In genomic region chr5:148426514-148426913, GRCh38 we compare ENCODE assay signal across 25 cellular contexts. TPM values are rescaled to one million over a fixed set of nuclear protein-coding genes. Genes with fewer than 3 reads are reported as not detected.
A peak's percentile ranks its signal among the peaks of the same experiment; 100 is the strongest.
DNase-seq lines count a peak whose midpoint lies in the region; ATAC-seq and TF ChIP-seq lines count a peak whose summit lies in the region.
"Had no signal": no experiment of that assay in that cellular context is flagged by ENCODE, and none has a peak within 500 bp of the region (broad histone marks: within the 10 kb centered on the region; RNA-seq: fewer than 3 reads in every experiment).

No MANE protein-coding gene starts in this region.

- intact Hi-C loops in CD4-positive, alpha-beta T cell (cut with DNase I, micrococcal nuclease): no loop called here

- ATAC-seq in activated T-cell treated with anti-CD3 and anti-CD28 coated beads, Interleukin-2, amount 50 U/mL, for 72 hours (replicated peaks in 1 of 2): peak in 1 of 2 donors; percentile 41
- ATAC-seq in CD4-positive, alpha-beta T cell (ENCODE audit: poor library complexity): no peak
- ATAC-seq in naive thymus-derived CD8-positive, alpha-beta T cell: no peak
- no peak for ATAC-seq in GM19324 (IDR thresholded peaks at IDR 0.05; ENCODE audit: low FRiP score, unreplicated experiment)

- POLR2A ChIA-PET in CD4-positive, alpha-beta T cell (lab: Charles Lee): no interaction called here
- POLR2A ChIA-PET in naive thymus-derived CD8-positive, alpha-beta T cell (lab: Charles Lee): no interaction called here

- H3K4me3 Mint-ChIP-seq in activated T-cell treated with anti-CD3 and anti-CD28 coated beads, Interleukin-2, amount 50 U/mL, for 72 hours: no peak overlapping the region
- no peak overlapping the region for H3K4me3 Mint-ChIP-seq in CD4-positive, alpha-beta T cell
- no peak overlapping the region for H3K4me3 Mint-ChIP-seq in HFFc6
- no peak overlapping the region for H3K4me3 Mint-ChIP-seq in naive thymus-derived CD8-positive, alpha-beta T cell
- H3K4me3 Mint-ChIP-seq: GM23338 had no signal

- H3K9me3 Mint-ChIP-seq in activated T-cell treated with anti-CD3 and anti-CD28 coated beads, Interleukin-2, amount 50 U/mL, for 72 hours: no peaks in the 10 kb centered on the region
- no peaks in the 10 kb centered on the region for H3K9me3 Mint-ChIP-seq in CD4-positive, alpha-beta T cell
- H3K9me3 Mint-ChIP-seq in HFFc6: no peaks in the 10 kb centered on the region
- H3K9me3 Mint-ChIP-seq in naive thymus-derived CD8-positive, alpha-beta T cell: no peaks in the 10 kb centered on the region
- H3K9me3 Mint-ChIP-seq: GM23338 had no signal

- H3K27me3 ChIP-seq in CD4-positive, alpha-beta T cell (ENCODE audit: control insufficient read depth, insufficient read depth, low read length): no peaks in the 10 kb centered on the region
- H3K27me3 ChIP-seq: BLaER1, MG63 had no signal

- H3K27ac ChIP-seq in CD4-positive, alpha-beta T cell (ENCODE audit: low read depth, low read length): no peak overlapping the region
- H3K27ac ChIP-seq: BLaER1, SK-N-MC had no signal

- no peak for DNase-seq in activated T-cell treated with anti-CD3 and anti-CD28 coated beads, Interleukin-2, amount 50 U/mL, for 72 hours
- DNase-seq in activated T-cell treated with anti-CD3 and anti-CD28 coated beads for 4 hours: no peak
- no peak for DNase-seq in CD4-positive, alpha-beta T cell
- no peak for DNase-seq in HFFc6
- no peak for DNase-seq in naive thymus-derived CD8-positive, alpha-beta T cell
- no peak for DNase-seq in UCSD-AML1 (lab: John Stamatoyannopoulos, UW; ENCODE audit: unreplicated experiment)
- DNase-seq in NCI-H2171 treated with DMSO at 0.1 percent for 48 hours (lab: John Stamatoyannopoulos, UW): no peak
- DNase-seq: Calu3, DMS153, DND-41, KBM-7, MG63, NCI-H1105 treated with DMSO at 0.1 percent for 48 hours, NCI-H146, NCI-H1930, NCI-H2107, NCI-H446, NCI-H524 treated with DMSO at 0.1 percent for 48 hours, NCI-H774, SIG-M5 had no signal

- no peaks in the 10 kb centered on the region for H3K4me1 Mint-ChIP-seq in activated T-cell treated with anti-CD3 and anti-CD28 coated beads, Interleukin-2, amount 50 U/mL, for 72 hours (ENCODE audit: low read depth)
- H3K4me1 Mint-ChIP-seq in CD4-positive, alpha-beta T cell (ENCODE audit: low read depth): peaks cover 20% of the 10 kb centered on the region
- H3K4me1 Mint-ChIP-seq in HFFc6 (ENCODE audit: low read depth): peaks cover 23% of the 10 kb centered on the region
- peaks cover 10 to 34% (median 23%) of the 10 kb centered on the region in 4 donors for H3K4me1 Mint-ChIP-seq in naive thymus-derived CD8-positive, alpha-beta T cell
- H3K4me1 Mint-ChIP-seq: GM23338 had no signal

- CTCF ChIA-PET in CD4-positive, alpha-beta T cell (lab: Charles Lee): interaction anchor here (1.4 kb wide), 1 partner anchor 14 kb away, joined by 3 read pairs; no protein-coding TSS in a partner anchor

- no peaks in the 10 kb centered on the region for H3K27me3 Mint-ChIP-seq in activated T-cell treated with anti-CD3 and anti-CD28 coated beads, Interleukin-2, amount 50 U/mL, for 72 hours (ENCODE audit: low read depth)
- no peaks in the 10 kb centered on the region for H3K27me3 Mint-ChIP-seq in CD4-positive, alpha-beta T cell
- no peaks in the 10 kb centered on the region; the same call in 1 of the 2 replicates for H3K27me3 Mint-ChIP-seq in HFFc6 (ENCODE audit: insufficient read depth)
- no peaks in the 10 kb centered on the region for H3K27me3 Mint-ChIP-seq in naive thymus-derived CD8-positive, alpha-beta T cell

- TF ChIP-seq CTCF in CD4-positive, alpha-beta T cell (IDR thresholded peaks at IDR 0.05): no peak
- no peak for TF ChIP-seq CTCF in HFFc6 (IDR thresholded peaks at IDR 0.05)

- peak overlapping the region; percentile 25 for H3K27ac Mint-ChIP-seq in activated T-cell treated with anti-CD3 and anti-CD28 coated beads, Interleukin-2, amount 50 U/mL, for 72 hours
- peak overlapping the region; percentile 5 for H3K27ac Mint-ChIP-seq in CD4-positive, alpha-beta T cell
- peak overlapping the region; percentile 13; the same call in 1 of the 2 replicates for H3K27ac Mint-ChIP-seq in HFFc6
- H3K27ac Mint-ChIP-seq in naive thymus-derived CD8-positive, alpha-beta T cell: peak overlapping the region in 6 of 10 donors; percentile 12 to 90 (median 70)

- H3K36me3 Mint-ChIP-seq in activated T-cell treated with anti-CD3 and anti-CD28 coated beads, Interleukin-2, amount 50 U/mL, for 72 hours (ENCODE audit: insufficient read depth in 2 of 2): peaks cover 15 to 35% of the 10 kb centered on the region in 2 donors
- H3K36me3 Mint-ChIP-seq in CD4-positive, alpha-beta T cell (ENCODE audit: low read depth): peaks cover 92% of the 10 kb centered on the region
- H3K36me3 Mint-ChIP-seq in HFFc6 (ENCODE audit: low read depth): peaks cover 48% of the 10 kb centered on the region
- H3K36me3 Mint-ChIP-seq in naive thymus-derived CD8-positive, alpha-beta T cell: peaks cover 14 to 89% (median 14%) of the 10 kb centered on the region in 3 donors

- no peaks in the 10 kb centered on the region for H3K9me3 ChIP-seq in CD4-positive, alpha-beta T cell (ENCODE audit: control insufficient read depth, low read length)
- H3K9me3 ChIP-seq: BLaER1, HAP-1, MG63 had no signal

RNA-seq across cellular contexts. Expression of gene FBXO38, which starts 42.8 kb away (rescaled TPM):
- total RNA-seq in activated T-cell treated with anti-CD3 and anti-CD28 coated beads, Interleukin-2, amount 50 U/mL, for 72 hours: 10 to 100 TPM; 62.8 to 68.5 TPM
- 10 to 100 TPM; 45.7 to 47.3 TPM for total RNA-seq in CD4-positive, alpha-beta T cell
- 10 to 100 TPM; 28.1 to 31.7 (median 30.9) TPM for total RNA-seq in HFFc6 (2021; fragmentation: NEBNext Ultra II Directional; extraction: Animal tissue kit (Norgen Biotek cat#: 25700))
- total RNA-seq in naive thymus-derived CD8-positive, alpha-beta T cell: 10 to 100 TPM; 96.7 to 97.0 TPM
- polyA plus RNA-seq in naive thymus-derived CD8-positive, alpha-beta T cell: 10 to 100 TPM; 15.5 to 17.6 (median 16.0) TPM

Comparison
In these comparisons a context has a peak if more than half of its experiments do, and no peak if none do; other contexts are left out.
1. H3K27ac Mint-ChIP-seq: peak in every context shown above with its lines; median percentile 70 in naive thymus-derived CD8-positive, alpha-beta T cell; 25 in activated T-cell treated with anti-CD3 and anti-CD28 coated beads, Interleukin-2, amount 50 U/mL, for 72 hours; 13 in HFFc6; 5 in CD4-positive, alpha-beta T cell.